ENCODE assay signal across 1 cellular context in the genomic region with DNA sequence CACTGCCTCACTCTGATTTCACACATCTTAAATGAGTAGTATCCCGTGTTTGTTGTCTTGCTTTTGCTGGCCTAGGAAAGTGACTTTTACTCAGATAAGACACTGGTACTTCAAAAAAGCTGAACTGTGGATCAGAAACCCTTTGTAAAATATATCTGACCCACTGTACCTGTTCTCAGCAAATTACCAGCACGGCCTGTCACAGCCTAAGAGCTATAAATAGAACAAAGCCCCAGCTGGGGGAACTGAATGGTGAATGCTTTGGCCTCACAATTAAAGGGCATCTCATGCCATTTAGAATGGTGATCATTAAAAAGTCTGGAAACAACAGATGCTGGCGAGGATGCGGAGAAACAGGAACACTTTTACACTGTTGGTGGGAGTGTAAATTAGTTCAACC.
TF ChIP-seq lines count a peak whose summit lies in the region.

No MANE protein-coding gene starts in this region.

TF ChIP-seq in HepG2, 621 proteins besides CTCF, POLR2A, EP300 and RAD21 (continued from another document):
- TF ChIP-seq, protein P1, sequence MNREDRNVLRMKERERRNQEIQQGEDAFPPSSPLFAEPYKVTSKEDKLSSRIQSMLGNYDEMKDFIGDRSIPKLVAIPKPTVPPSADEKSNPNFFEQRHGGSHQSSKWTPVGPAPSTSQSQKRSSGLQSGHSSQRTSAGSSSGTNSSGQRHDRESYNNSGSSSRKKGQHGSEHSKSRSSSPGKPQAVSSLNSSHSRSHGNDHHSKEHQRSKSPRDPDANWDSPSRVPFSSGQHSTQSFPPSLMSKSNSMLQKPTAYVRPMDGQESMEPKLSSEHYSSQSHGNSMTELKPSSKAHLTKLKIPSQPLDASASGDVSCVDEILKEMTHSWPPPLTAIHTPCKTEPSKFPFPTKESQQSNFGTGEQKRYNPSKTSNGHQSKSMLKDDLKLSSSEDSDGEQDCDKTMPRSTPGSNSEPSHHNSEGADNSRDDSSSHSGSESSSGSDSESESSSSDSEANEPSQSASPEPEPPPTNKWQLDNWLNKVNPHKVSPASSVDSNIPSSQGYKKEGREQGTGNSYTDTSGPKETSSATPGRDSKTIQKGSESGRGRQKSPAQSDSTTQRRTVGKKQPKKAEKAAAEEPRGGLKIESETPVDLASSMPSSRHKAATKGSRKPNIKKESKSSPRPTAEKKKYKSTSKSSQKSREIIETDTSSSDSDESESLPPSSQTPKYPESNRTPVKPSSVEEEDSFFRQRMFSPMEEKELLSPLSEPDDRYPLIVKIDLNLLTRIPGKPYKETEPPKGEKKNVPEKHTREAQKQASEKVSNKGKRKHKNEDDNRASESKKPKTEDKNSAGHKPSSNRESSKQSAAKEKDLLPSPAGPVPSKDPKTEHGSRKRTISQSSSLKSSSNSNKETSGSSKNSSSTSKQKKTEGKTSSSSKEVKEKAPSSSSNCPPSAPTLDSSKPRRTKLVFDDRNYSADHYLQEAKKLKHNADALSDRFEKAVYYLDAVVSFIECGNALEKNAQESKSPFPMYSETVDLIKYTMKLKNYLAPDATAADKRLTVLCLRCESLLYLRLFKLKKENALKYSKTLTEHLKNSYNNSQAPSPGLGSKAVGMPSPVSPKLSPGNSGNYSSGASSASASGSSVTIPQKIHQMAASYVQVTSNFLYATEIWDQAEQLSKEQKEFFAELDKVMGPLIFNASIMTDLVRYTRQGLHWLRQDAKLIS (CRISPR knock-in tag; IDR thresholded peaks at IDR 0.05): no peak
